In genomic region chr13:49976314-49977258, GRCh38 we compare ENCODE assay signal across 8 cellular contexts. TPM values are rescaled to one million over a fixed set of nuclear protein-coding genes. Genes with fewer than 3 reads are reported as not detected.
DNase-seq lines count a peak whose midpoint lies in the region; ATAC-seq and TF ChIP-seq lines count a peak whose summit lies in the region.

No MANE protein-coding gene starts in this region.

- peak; percentile 65 to 85 (median 78) for TF ChIP-seq CTCF in body of pancreas (IDR thresholded peaks at IDR 0.05)

- no peaks in the 10 kb centered on the region for H3K36me3 ChIP-seq in body of pancreas (replicated peaks in 1 of 2; ENCODE audit: insufficient read depth in 1 of 2, low read depth in 2 of 2)

- no peak overlapping the region for H3K4me3 ChIP-seq in body of pancreas

- DNase-seq in COLO829 (ENCODE audit: low spot score) (peak; percentile 87), NCI-H1694 treated with DMSO at 0.1 percent for 48 hours (lab: John Stamatoyannopoulos, UW) (peak; percentile 62), UCSD-AML1 (lab: John Stamatoyannopoulos, UW; ENCODE audit: unreplicated experiment) (peak; percentile 71), body of pancreas (peak; percentile 75 to 82 (median 76)), iPS-NIHi11 (ENCODE audit: low spot score) (peak; percentile 89)
- peak; percentile 52 to 65 (median 59) for DNase-seq in stimulated activated CD4-positive, alpha-beta T cell treated with anti-CD3 and anti-CD28 coated beads, Interleukin-12 subunit alpha, Interleukin-12 subunit beta, amount 100 ng/mL, for 48 hours (ENCODE audit: low read depth in 2 of 3, low spot score in 1 of 3)

- no peaks in the 10 kb centered on the region for H3K9me3 ChIP-seq in body of pancreas

- 32 to 38% methylated on average over 8 of the region's 8 CpGs for WGBS in body of pancreas, 2 donors

- H3K27ac ChIP-seq in body of pancreas = no peak overlapping the region

- no peaks in the 10 kb centered on the region for H3K27me3 ChIP-seq in body of pancreas

- intact Hi-C loops in body of pancreas (cut with DNase I) = no loop called here

- H3K4me1 ChIP-seq in body of pancreas = peaks cover 17% of the 10 kb centered on the region

- TF ChIP-seq POLR2A in body of pancreas (IDR thresholded peaks at IDR 0.05) = no peak

- ATAC-seq in GM21423 (IDR thresholded peaks at IDR 0.05; ENCODE audit: unreplicated experiment) = peak; percentile 52
- ATAC-seq in body of pancreas = peak; percentile 81
- no peak for ATAC-seq in HG03342 (IDR thresholded peaks at IDR 0.05; ENCODE audit: unreplicated experiment)

RNA-seq across cellular contexts. Expression of gene TRIM13, which starts 20.3 kb away (rescaled TPM):
- 10 to 100 TPM in 1 of 2 donors, 1 to 10 TPM in 1; 4.6 to 11.2 TPM for total RNA-seq in body of pancreas

RNA-seq across cellular contexts. Expression of gene KCNRG, which starts 38.7 kb away (rescaled TPM):
- total RNA-seq in body of pancreas = under 1 TPM in 1 of 2 donors, not detected in 1; 0.78 TPM

RNA-seq across cellular contexts. Expression of gene SPRYD7, which starts 40.4 kb away (rescaled TPM):
- total RNA-seq in body of pancreas = 1 to 10 TPM; 4.9 to 5.9 TPM
